ENCODE assay signal across 8 cellular contexts in genomic region chr11:60334005-60334620, GRCh38. TPM values are rescaled to one million over a fixed set of nuclear protein-coding genes. Genes with fewer than 3 reads are reported as not detected.
A peak's percentile ranks its signal among the peaks of the same experiment; 100 is the strongest.
DNase-seq lines count a peak whose midpoint lies in the region; FAIRE-seq and TF ChIP-seq lines count a peak whose summit lies in the region.

No MANE protein-coding gene starts in this region.

- DNase-seq in A673 (ENCODE audit: low spot score), result peak; percentile 73
- no peak for DNase-seq in GM18507 (ENCODE audit: extremely low spot score, insufficient read length, low read depth)
- DNase-seq in HUDEP-2 (lab: John Stamatoyannopoulos, UW; ENCODE audit: unreplicated experiment in 76 of 76), result peak in 57 of 76 experiments; percentile 4 to 73 (median 35)
- DNase-seq in SK-N-DZ (ENCODE audit: low spot score), result peak; percentile 38
- DNase-seq in activated naive CD4-positive, alpha-beta T cell treated with anti-CD3 and anti-CD28 coated beads for 36 hours, result peak; percentile 82
- DNase-seq in left ventricle myocardium inferior, result no peak
- DNase-seq in small intestine, result peak; percentile 72
- DNase-seq in NCI-H187 treated with DMSO at 0.1 percent for 48 hours (lab: John Stamatoyannopoulos, UW), result no peak

- 10 to 19% (median 12%) methylated on average over 2 of the region's 2 CpGs for WGBS in small intestine, 3 donors

- H3K27ac ChIP-seq in A673 (ENCODE audit: low read depth, low read length, poor library complexity, severe bottlenecking) (no peak overlapping the region), left ventricle myocardium inferior (replicated peaks) (no peak overlapping the region), small intestine (ENCODE audit: low read depth in 1 of 2, low read length in 1 of 2) (no peak overlapping the region)

- peaks cover 11% of the 10 kb centered on the region for H3K27me3 Mint-ChIP-seq in activated naive CD4-positive, alpha-beta T cell treated with anti-CD3 and anti-CD28 coated beads for 36 hours (ENCODE audit: low read depth)

- H3K36me3 ChIP-seq in A673 (ENCODE audit: insufficient read depth, low read length, poor library complexity, severe bottlenecking), result no peaks in the 10 kb centered on the region
- no peaks in the 10 kb centered on the region for H3K36me3 ChIP-seq in left ventricle myocardium inferior
- H3K36me3 ChIP-seq in small intestine (ENCODE audit: control insufficient read depth in 2 of 2, insufficient read depth in 2 of 2, low read length in 2 of 2), result no peaks in the 10 kb centered on the region

- no peak overlapping the region for H3K4me3 Mint-ChIP-seq in activated naive CD4-positive, alpha-beta T cell treated with anti-CD3 and anti-CD28 coated beads for 36 hours

- FAIRE-seq in GM18507 (lab: Jason Lieb, UNC) (peak; percentile 86), small intestine (lab: Jason Lieb, UNC) (no peak)

- CTCF ChIA-PET in A673 (lab: Charles Lee), result no interaction called here
- CTCF ChIA-PET in activated naive CD4-positive, alpha-beta T cell treated with anti-CD3 and anti-CD28 coated beads for 36 hours (lab: Charles Lee), result interaction anchor here (0.5 to 1.9 kb wide), 8 partner anchors 9 to 314 kb away, joined by 3 to 13 read pairs (median 4); no protein-coding TSS in a partner anchor

- no peaks in the 10 kb centered on the region for H3K9me3 Mint-ChIP-seq in activated naive CD4-positive, alpha-beta T cell treated with anti-CD3 and anti-CD28 coated beads for 36 hours

- TF ChIP-seq CTCF in A673 (conservative IDR thresholded peaks at IDR 0.05; ENCODE audit: low read depth, low read length) (peak; percentile 84), left ventricle myocardium inferior (IDR thresholded peaks at IDR 0.05; ENCODE audit: borderline replicate concordance) (peak; percentile 70)

- H3K36me3 Mint-ChIP-seq in activated naive CD4-positive, alpha-beta T cell treated with anti-CD3 and anti-CD28 coated beads for 36 hours (ENCODE audit: low read depth), result no peaks in the 10 kb centered on the region

- H3K4me1 Mint-ChIP-seq in activated naive CD4-positive, alpha-beta T cell treated with anti-CD3 and anti-CD28 coated beads for 36 hours (ENCODE audit: low read depth), result no peaks in the 10 kb centered on the region

- H3K9me3 ChIP-seq in A673 (ENCODE audit: low read depth, low read length, poor library complexity, severe bottlenecking), result no peaks in the 10 kb centered on the region
- H3K9me3 ChIP-seq in left ventricle myocardium inferior (replicated peaks), result peaks cover 22% of the 10 kb centered on the region
- H3K9me3 ChIP-seq in small intestine (ENCODE audit: control insufficient read depth, low read depth), result no peaks in the 10 kb centered on the region

- H3K27me3 ChIP-seq in A673 (replicated peaks; ENCODE audit: insufficient read depth, low read depth, low read length, poor library complexity) (no peaks in the 10 kb centered on the region), left ventricle myocardium inferior (ENCODE audit: low read depth) (no peaks in the 10 kb centered on the region), small intestine (ENCODE audit: control insufficient read depth in 2 of 2, insufficient read depth in 2 of 2, low read length in 2 of 2) (no peaks in the 10 kb centered on the region)

- H3K4me3 ChIP-seq in A673 (ENCODE audit: low read depth, low read length, poor library complexity, severe bottlenecking) (no peak overlapping the region), left ventricle myocardium inferior (no peak overlapping the region), small intestine (ENCODE audit: low read depth in 1 of 2, low read length in 2 of 2) (no peak overlapping the region)

- no peak overlapping the region for H3K27ac Mint-ChIP-seq in activated naive CD4-positive, alpha-beta T cell treated with anti-CD3 and anti-CD28 coated beads for 36 hours

- POLR2A ChIA-PET in A673 (lab: Charles Lee; ENCODE audit: low non-redundant PET), result no interaction called here

- H3K4me1 ChIP-seq in A673 (ENCODE audit: insufficient read depth, low read length, poor library complexity, severe bottlenecking) (no peaks in the 10 kb centered on the region), left ventricle myocardium inferior (no peaks in the 10 kb centered on the region), small intestine (ENCODE audit: control insufficient read depth in 2 of 2, insufficient read depth in 1 of 2, low read depth in 1 of 2, low read length in 1 of 2) (no peaks in the 10 kb centered on the region)

- BruUV-seq in A673 (replicated peaks; lab: Mats Ljungman, UMichigan), result no TSS peak

- intact Hi-C loops in A673 (cut with micrococcal nuclease; ENCODE audit: unreplicated experiment) (no loop called here), left ventricle myocardium inferior (cut with micrococcal nuclease) (no loop called here)
- intact Hi-C loops in activated naive CD4-positive, alpha-beta T cell treated with anti-CD3 and anti-CD28 coated beads for 36 hours (cut with micrococcal nuclease), result no loop called here

RNA-seq across cellular contexts. Expression of gene MS4A6E, which starts 7.1 kb away (rescaled TPM):
- total RNA-seq in A673 (2021) (not detected in 2 replicates), left ventricle myocardium inferior (not detected)
- not detected in 2 replicates for polyA plus RNA-seq in SK-N-DZ (2014; cell fraction: cytosol; rRNA removed)
- polyA plus RNA-seq in SK-N-DZ (2014; cell fraction: nucleus; rRNA removed), result not detected in 2 replicates
- not detected for total RNA-seq in activated naive CD4-positive, alpha-beta T cell treated with anti-CD3 and anti-CD28 coated beads for 36 hours
- under 1 TPM in 1 of 3 donors, not detected in 2; 0.18 TPM for polyA plus RNA-seq in small intestine

RNA-seq across cellular contexts. Expression of gene MS4A7, which starts 44.2 kb away (rescaled TPM):
- not detected in 2 replicates for total RNA-seq in A673 (2021)
- not detected in 2 replicates for polyA plus RNA-seq in SK-N-DZ (2014; cell fraction: cytosol; rRNA removed)
- polyA plus RNA-seq in SK-N-DZ (2014; cell fraction: nucleus; rRNA removed), result not detected in 2 replicates
- total RNA-seq in activated naive CD4-positive, alpha-beta T cell treated with anti-CD3 and anti-CD28 coated beads for 36 hours, result not detected
- total RNA-seq in left ventricle myocardium inferior, result 13.1 TPM
- polyA plus RNA-seq in small intestine, result 10 to 100 TPM in 1 of 3 donors, 1 to 10 TPM in 2; 2.2 to 10.8 (median 8.7) TPM

RNA-seq across cellular contexts. Expression of gene MS4A4A, which starts 53.6 kb away (rescaled TPM):
- total RNA-seq in A673 (2021), result not detected in 2 replicates
- not detected in 2 replicates for polyA plus RNA-seq in SK-N-DZ (2014; cell fraction: cytosol; rRNA removed)
- polyA plus RNA-seq in SK-N-DZ (2014; cell fraction: nucleus; rRNA removed), result not detected in 2 replicates
- not detected for total RNA-seq in activated naive CD4-positive, alpha-beta T cell treated with anti-CD3 and anti-CD28 coated beads for 36 hours
- total RNA-seq in left ventricle myocardium inferior, result 13.9 TPM
- polyA plus RNA-seq in small intestine, result 10 to 100 TPM in 1 of 3 donors, 1 to 10 TPM in 2; 1.6 to 28.3 (median 3.2) TPM

Comparison
In these comparisons a context has a peak if more than half of its experiments do, and no peak if none do; other contexts are left out.
1. DNase-seq: peak in A673 (single experiment), HUDEP-2 (57 of 76), SK-N-DZ (single experiment), activated naive CD4-positive, alpha-beta T cell treated with anti-CD3 and anti-CD28 coated beads for 36 hours (single experiment) and small intestine (single experiment); none in GM18507 (single experiment), left ventricle myocardium inferior (single experiment) and NCI-H187 treated with DMSO at 0.1 percent for 48 hours (single experiment).
2. RNA of gene MS4A7, which starts 44.2 kb away (total RNA-seq): 13.1 TPM in left ventricle myocardium inferior (single experiment); not detected in A673 and not detected in activated naive CD4-positive, alpha-beta T cell treated with anti-CD3 and anti-CD28 coated beads for 36 hours; every median in the first group is over 10 times any median in the second.
3. RNA of gene MS4A4A, which starts 53.6 kb away (total RNA-seq): 13.9 TPM in left ventricle myocardium inferior (single experiment); not detected in A673 and not detected in activated naive CD4-positive, alpha-beta T cell treated with anti-CD3 and anti-CD28 coated beads for 36 hours; every median in the first group is over 10 times any median in the second.